Comparison of ENCODE assay signal across 1 cellular context in the genomic region with DNA sequence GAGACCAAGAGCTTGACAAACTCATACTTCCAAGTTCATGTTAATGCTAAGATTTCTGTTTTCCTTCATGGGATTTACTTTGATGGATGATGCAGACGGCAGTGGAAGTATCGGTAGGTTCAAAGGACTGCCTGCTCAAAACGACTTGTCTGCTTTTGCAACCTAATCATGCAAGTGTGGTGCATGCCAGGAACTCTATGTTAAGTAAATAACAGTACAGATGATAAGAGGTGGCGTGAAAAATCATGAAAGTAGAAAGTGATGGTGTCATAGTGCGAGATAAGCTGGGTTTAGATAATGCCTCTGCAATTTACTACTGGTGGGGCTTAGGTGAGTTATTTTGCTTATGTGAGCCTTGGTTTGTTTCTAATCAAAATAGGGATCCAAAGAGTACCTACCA.
TF ChIP-seq lines count a peak whose summit lies in the region.

No MANE protein-coding gene starts in this region.

TF ChIP-seq in HepG2, 621 proteins besides CTCF, POLR2A, EP300 and RAD21 (continues in another document):
- TF ChIP-seq ETV5 (CRISPR knock-in tag; IDR thresholded peaks at IDR 0.05; ENCODE audit: borderline replicate concordance) (peak; percentile 71; the same call in 1 of the 2 replicates), ZNF761 (CRISPR knock-in tag; conservative IDR thresholded peaks at IDR 0.05) (no peak), DNMT1 (CRISPR knock-in tag; IDR thresholded peaks at IDR 0.05) (no peak), PAX8 (CRISPR knock-in tag; IDR thresholded peaks at IDR 0.05; ENCODE audit: borderline replicate concordance) (no peak), MIXL1 (CRISPR knock-in tag; IDR thresholded peaks at IDR 0.05) (peak; percentile 62; the same call in 1 of the 2 replicates), RORA (CRISPR knock-in tag; IDR thresholded peaks at IDR 0.05) (no peak), IRX3 (CRISPR knock-in tag; IDR thresholded peaks at IDR 0.05; ENCODE audit: borderline replicate concordance, low read depth) (no peak), ZNF781 (CRISPR knock-in tag; IDR thresholded peaks at IDR 0.05; ENCODE audit: borderline replicate concordance, not compliant biosample characterization) (no peak), SMAD1 (CRISPR knock-in tag; IDR thresholded peaks at IDR 0.05; ENCODE audit: borderline replicate concordance, low read depth) (no peak), PHB2 (IDR thresholded peaks at IDR 0.05; ENCODE audit: partially characterized antibody) (no peak), ZNF34 (CRISPR knock-in tag; IDR thresholded peaks at IDR 0.05; ENCODE audit: borderline replicate concordance) (no peak), ARNTL (CRISPR knock-in tag; IDR thresholded peaks at IDR 0.05) (0 out of 2 replicates have a peak, but pooled peaks have one; percentile 35), ZNF432 (CRISPR knock-in tag; IDR thresholded peaks at IDR 0.05; ENCODE audit: borderline replicate concordance) (no peak), CCDC6 (CRISPR knock-in tag; IDR thresholded peaks at IDR 0.05) (no peak), ASH2L (IDR thresholded peaks at IDR 0.05; ENCODE audit: insufficient read length, low read depth, low read length) (no peak), ZNF747 (CRISPR knock-in tag; IDR thresholded peaks at IDR 0.05; ENCODE audit: borderline replicate concordance) (no peak), ZNF143 (CRISPR knock-in tag; IDR thresholded peaks at IDR 0.05) (no peak), ZNF383 (CRISPR knock-in tag; IDR thresholded peaks at IDR 0.05; ENCODE audit: borderline replicate concordance) (no peak), GATA4 (IDR thresholded peaks at IDR 0.05; ENCODE audit: borderline replicate concordance, low read depth) (peak; percentile 95), ZNF567 (CRISPR knock-in tag; IDR thresholded peaks at IDR 0.05; ENCODE audit: borderline replicate concordance) (no peak), U2AF1 (optimal IDR thresholded peaks at IDR 0.05; ENCODE audit: low read depth, low read length) (no peak), ZBTB8A (CRISPR knock-in tag; IDR thresholded peaks at IDR 0.05; ENCODE audit: borderline replicate concordance, low read depth) (no peak), FOXP1 (IDR thresholded peaks at IDR 0.05) (no peak), FOXP1 (CRISPR knock-in tag; IDR thresholded peaks at IDR 0.05) (peak; percentile 76)
- TF ChIP-seq, protein P1, sequence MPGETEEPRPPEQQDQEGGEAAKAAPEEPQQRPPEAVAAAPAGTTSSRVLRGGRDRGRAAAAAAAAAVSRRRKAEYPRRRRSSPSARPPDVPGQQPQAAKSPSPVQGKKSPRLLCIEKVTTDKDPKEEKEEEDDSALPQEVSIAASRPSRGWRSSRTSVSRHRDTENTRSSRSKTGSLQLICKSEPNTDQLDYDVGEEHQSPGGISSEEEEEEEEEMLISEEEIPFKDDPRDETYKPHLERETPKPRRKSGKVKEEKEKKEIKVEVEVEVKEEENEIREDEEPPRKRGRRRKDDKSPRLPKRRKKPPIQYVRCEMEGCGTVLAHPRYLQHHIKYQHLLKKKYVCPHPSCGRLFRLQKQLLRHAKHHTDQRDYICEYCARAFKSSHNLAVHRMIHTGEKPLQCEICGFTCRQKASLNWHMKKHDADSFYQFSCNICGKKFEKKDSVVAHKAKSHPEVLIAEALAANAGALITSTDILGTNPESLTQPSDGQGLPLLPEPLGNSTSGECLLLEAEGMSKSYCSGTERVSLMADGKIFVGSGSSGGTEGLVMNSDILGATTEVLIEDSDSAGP (CRISPR knock-in tag; IDR thresholded peaks at IDR 0.05; ENCODE audit: borderline replicate concordance) = no peak
- TF ChIP-seq, protein P2, sequence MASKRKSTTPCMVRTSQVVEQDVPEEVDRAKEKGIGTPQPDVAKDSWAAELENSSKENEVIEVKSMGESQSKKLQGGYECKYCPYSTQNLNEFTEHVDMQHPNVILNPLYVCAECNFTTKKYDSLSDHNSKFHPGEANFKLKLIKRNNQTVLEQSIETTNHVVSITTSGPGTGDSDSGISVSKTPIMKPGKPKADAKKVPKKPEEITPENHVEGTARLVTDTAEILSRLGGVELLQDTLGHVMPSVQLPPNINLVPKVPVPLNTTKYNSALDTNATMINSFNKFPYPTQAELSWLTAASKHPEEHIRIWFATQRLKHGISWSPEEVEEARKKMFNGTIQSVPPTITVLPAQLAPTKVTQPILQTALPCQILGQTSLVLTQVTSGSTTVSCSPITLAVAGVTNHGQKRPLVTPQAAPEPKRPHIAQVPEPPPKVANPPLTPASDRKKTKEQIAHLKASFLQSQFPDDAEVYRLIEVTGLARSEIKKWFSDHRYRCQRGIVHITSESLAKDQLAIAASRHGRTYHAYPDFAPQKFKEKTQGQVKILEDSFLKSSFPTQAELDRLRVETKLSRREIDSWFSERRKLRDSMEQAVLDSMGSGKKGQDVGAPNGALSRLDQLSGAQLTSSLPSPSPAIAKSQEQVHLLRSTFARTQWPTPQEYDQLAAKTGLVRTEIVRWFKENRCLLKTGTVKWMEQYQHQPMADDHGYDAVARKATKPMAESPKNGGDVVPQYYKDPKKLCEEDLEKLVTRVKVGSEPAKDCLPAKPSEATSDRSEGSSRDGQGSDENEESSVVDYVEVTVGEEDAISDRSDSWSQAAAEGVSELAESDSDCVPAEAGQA (IDR thresholded peaks at IDR 0.05; ENCODE audit: low read depth) = peak; percentile 67; the same call in 1 of the 2 replicates
- TF ChIP-seq, protein P2 (CRISPR knock-in tag; IDR thresholded peaks at IDR 0.05; ENCODE audit: borderline replicate concordance) = no peak
- TF ChIP-seq, protein P3, sequence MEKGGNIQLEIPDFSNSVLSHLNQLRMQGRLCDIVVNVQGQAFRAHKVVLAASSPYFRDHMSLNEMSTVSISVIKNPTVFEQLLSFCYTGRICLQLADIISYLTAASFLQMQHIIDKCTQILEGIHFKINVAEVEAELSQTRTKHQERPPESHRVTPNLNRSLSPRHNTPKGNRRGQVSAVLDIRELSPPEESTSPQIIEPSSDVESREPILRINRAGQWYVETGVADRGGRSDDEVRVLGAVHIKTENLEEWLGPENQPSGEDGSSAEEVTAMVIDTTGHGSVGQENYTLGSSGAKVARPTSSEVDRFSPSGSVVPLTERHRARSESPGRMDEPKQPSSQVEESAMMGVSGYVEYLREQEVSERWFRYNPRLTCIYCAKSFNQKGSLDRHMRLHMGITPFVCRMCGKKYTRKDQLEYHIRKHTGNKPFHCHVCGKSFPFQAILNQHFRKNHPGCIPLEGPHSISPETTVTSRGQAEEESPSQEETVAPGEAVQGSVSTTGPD (CRISPR knock-in tag; IDR thresholded peaks at IDR 0.05) = no peak
- TF ChIP-seq, protein P4, sequence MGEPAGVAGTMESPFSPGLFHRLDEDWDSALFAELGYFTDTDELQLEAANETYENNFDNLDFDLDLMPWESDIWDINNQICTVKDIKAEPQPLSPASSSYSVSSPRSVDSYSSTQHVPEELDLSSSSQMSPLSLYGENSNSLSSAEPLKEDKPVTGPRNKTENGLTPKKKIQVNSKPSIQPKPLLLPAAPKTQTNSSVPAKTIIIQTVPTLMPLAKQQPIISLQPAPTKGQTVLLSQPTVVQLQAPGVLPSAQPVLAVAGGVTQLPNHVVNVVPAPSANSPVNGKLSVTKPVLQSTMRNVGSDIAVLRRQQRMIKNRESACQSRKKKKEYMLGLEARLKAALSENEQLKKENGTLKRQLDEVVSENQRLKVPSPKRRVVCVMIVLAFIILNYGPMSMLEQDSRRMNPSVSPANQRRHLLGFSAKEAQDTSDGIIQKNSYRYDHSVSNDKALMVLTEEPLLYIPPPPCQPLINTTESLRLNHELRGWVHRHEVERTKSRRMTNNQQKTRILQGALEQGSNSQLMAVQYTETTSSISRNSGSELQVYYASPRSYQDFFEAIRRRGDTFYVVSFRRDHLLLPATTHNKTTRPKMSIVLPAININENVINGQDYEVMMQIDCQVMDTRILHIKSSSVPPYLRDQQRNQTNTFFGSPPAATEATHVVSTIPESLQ (CRISPR knock-in tag; conservative IDR thresholded peaks at IDR 0.05) = no peak
- TF ChIP-seq, protein P5, sequence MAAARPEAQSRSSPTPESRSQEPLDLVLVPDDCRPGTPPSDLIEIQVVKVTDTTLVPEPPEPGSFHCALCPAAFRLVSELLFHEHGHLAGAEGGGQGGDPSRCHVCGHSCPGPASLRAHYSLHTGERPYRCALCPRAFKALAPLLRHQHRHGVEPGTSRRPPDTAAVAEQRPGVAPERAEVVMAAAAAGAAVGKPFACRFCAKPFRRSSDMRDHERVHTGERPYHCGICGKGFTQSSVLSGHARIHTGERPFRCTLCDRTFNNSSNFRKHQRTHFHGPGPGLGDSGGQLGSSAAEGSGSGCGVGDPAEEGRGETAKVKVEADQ (CRISPR knock-in tag; IDR thresholded peaks at IDR 0.05; ENCODE audit: borderline replicate concordance) = no peak
- TF ChIP-seq, protein P6, sequence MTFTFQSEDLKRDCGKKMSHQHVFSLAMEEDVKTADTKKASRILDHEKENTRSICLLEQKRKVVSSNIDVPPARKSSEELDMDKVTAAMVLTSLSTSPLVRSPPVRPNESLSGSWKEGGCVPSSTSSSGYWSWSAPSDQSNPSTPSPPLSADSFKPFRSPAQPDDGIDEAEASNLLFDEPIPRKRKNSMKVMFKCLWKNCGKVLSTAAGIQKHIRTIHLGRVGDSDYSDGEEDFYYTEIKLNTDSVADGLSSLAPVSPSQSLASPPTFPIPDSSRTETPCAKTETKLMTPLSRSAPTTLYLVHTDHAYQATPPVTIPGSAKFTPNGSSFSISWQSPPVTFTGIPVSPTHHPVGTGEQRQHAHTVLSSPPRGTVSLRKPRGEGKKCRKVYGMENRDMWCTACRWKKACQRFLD (CRISPR knock-in tag; IDR thresholded peaks at IDR 0.05; ENCODE audit: borderline replicate concordance) = no peak
- TF ChIP-seq, protein P7, sequence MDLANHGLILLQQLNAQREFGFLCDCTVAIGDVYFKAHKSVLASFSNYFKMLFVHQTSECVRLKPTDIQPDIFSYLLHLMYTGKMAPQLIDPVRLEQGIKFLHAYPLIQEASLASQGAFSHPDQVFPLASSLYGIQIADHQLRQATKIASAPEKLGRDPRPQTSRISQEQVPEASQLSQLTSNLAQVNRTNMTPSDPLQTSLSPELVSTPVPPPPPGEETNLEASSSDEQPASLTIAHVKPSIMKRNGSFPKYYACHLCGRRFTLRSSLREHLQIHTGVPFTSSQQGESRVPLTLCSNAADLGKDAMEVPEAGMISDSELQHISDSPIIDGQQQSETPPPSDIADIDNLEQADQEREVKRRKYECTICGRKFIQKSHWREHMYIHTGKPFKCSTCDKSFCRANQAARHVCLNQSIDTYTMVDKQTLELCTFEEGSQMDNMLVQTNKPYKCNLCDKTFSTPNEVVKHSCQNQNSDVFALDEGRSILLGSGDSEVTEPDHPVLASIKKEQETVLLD (CRISPR knock-in tag; IDR thresholded peaks at IDR 0.05; ENCODE audit: low read depth) = no peak
- TF ChIP-seq, protein P8, sequence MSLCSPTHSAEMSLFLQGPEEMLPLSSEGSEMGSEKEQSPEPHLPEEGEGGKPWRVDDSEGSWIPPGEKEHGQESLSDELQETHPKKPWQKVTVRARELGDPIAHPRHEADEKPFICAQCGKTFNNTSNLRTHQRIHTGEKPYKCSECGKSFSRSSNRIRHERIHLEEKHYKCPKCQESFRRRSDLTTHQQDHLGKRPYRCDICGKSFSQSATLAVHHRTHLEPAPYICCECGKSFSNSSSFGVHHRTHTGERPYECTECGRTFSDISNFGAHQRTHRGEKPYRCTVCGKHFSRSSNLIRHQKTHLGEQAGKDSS (CRISPR knock-in tag; IDR thresholded peaks at IDR 0.05; ENCODE audit: borderline replicate concordance, low read depth) = no peak
- TF ChIP-seq, protein P9, sequence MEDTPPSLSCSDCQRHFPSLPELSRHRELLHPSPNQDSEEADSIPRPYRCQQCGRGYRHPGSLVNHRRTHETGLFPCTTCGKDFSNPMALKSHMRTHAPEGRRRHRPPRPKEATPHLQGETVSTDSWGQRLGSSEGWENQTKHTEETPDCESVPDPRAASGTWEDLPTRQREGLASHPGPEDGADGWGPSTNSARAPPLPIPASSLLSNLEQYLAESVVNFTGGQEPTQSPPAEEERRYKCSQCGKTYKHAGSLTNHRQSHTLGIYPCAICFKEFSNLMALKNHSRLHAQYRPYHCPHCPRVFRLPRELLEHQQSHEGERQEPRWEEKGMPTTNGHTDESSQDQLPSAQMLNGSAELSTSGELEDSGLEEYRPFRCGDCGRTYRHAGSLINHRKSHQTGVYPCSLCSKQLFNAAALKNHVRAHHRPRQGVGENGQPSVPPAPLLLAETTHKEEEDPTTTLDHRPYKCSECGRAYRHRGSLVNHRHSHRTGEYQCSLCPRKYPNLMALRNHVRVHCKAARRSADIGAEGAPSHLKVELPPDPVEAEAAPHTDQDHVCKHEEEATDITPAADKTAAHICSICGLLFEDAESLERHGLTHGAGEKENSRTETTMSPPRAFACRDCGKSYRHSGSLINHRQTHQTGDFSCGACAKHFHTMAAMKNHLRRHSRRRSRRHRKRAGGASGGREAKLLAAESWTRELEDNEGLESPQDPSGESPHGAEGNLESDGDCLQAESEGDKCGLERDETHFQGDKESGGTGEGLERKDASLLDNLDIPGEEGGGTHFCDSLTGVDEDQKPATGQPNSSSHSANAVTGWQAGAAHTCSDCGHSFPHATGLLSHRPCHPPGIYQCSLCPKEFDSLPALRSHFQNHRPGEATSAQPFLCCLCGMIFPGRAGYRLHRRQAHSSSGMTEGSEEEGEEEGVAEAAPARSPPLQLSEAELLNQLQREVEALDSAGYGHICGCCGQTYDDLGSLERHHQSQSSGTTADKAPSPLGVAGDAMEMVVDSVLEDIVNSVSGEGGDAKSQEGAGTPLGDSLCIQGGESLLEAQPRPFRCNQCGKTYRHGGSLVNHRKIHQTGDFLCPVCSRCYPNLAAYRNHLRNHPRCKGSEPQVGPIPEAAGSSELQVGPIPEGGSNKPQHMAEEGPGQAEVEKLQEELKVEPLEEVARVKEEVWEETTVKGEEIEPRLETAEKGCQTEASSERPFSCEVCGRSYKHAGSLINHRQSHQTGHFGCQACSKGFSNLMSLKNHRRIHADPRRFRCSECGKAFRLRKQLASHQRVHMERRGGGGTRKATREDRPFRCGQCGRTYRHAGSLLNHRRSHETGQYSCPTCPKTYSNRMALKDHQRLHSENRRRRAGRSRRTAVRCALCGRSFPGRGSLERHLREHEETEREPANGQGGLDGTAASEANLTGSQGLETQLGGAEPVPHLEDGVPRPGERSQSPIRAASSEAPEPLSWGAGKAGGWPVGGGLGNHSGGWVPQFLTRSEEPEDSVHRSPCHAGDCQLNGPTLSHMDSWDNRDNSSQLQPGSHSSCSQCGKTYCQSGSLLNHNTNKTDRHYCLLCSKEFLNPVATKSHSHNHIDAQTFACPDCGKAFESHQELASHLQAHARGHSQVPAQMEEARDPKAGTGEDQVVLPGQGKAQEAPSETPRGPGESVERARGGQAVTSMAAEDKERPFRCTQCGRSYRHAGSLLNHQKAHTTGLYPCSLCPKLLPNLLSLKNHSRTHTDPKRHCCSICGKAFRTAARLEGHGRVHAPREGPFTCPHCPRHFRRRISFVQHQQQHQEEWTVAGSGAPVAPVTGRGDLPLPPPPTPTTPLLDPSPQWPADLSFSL (CRISPR knock-in tag; IDR thresholded peaks at IDR 0.05) = no peak
